Comparison of ENCODE assay signal across 1 cellular context in the genomic region with DNA sequence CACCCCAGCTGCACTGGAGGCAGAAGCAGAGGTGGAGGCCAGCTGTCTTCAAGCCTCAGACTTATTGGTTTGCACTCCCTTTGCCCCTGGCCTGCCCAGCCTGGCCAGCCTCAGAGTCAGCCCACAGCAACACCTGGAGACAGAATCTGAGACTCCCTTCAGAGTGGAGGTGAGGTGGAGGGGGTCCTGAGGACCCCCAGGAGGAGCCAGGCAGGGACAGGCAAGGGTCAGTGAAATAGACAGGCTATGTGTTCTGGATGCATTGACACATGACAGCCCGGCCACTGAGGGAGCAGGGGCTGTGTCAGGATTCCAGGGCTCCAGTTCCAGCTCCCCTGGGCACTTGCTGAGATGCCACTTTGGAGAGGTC.
TF ChIP-seq lines count a peak whose summit lies in the region.

No MANE protein-coding gene starts in this region.

TF ChIP-seq in H1, 55 proteins besides CTCF, POLR2A, EP300 and RAD21:
- TF ChIP-seq HDAC6 (IDR thresholded peaks at IDR 0.05; ENCODE audit: low read depth, low read length) (no peak), RNF2 (IDR thresholded peaks at IDR 0.05; ENCODE audit: borderline replicate concordance, low read depth, low read length, missing control alignments, poor library complexity, severe bottlenecking) (no peak), GABPA (IDR thresholded peaks at IDR 0.05; ENCODE audit: borderline replicate concordance, insufficient read depth, low read length) (no peak), JUND (IDR thresholded peaks at IDR 0.05; ENCODE audit: low read length) (no peak), SIX5 (IDR thresholded peaks at IDR 0.05; ENCODE audit: low read depth, low read length) (no peak), RFX5 (IDR thresholded peaks at IDR 0.05; ENCODE audit: borderline replicate concordance, low read depth, low read length) (no peak), SP2 (IDR thresholded peaks at IDR 0.05; ENCODE audit: low read length) (no peak), BACH1 (IDR thresholded peaks at IDR 0.05; ENCODE audit: low read length) (no peak), TCF12 (IDR thresholded peaks at IDR 0.05; ENCODE audit: low read depth, low read length) (no peak), SIN3A (conservative IDR thresholded peaks at IDR 0.05 in 1 of 2, IDR thresholded peaks at IDR 0.05 in 1 of 2; ENCODE audit: low read depth in 1 of 2, low read length in 2 of 2) (no peak), EZH2 (IDR thresholded peaks at IDR 0.05; ENCODE audit: low read depth, low read length, severe bottlenecking) (no peak), RBBP5 (IDR thresholded peaks at IDR 0.05; ENCODE audit: borderline replicate concordance, low read depth, low read length) (no peak), MAFK (IDR thresholded peaks at IDR 0.05; ENCODE audit: low read depth, low read length) (no peak)
